Comparison of ENCODE assay signal across 18 cellular contexts in genomic region chr14:79631276-79631675, GRCh38.
"Had no signal": no experiment of that assay in that cellular context is flagged by ENCODE, and none has a peak within 500 bp of the region (broad histone marks: within the 10 kb centered on the region; RNA-seq: fewer than 3 reads in every experiment).

No MANE protein-coding gene starts in this region.

- H3K4me3 Mint-ChIP-seq: activated CD4-positive, alpha-beta T cell treated with anti-CD3 and anti-CD28 coated beads, Interleukin-2, amount 10 ng/mL, durations not matched to agents 24 days and 14 days; activated CD8-positive, alpha-beta T cell treated with anti-CD3 and anti-CD28 coated beads, Interleukin-2, amount 10 ng/mL, durations not matched to agents 7 days and 5 days; activated naive CD4-positive, alpha-beta T cell treated with anti-CD3 and anti-CD28 coated beads for 36 hours; activated T-cell treated with anti-CD3 and anti-CD28 coated beads, Interleukin-2, amount 50 U/mL, for 24 hours; brain; effector memory CD8-positive, alpha-beta T cell; memory B cell; naive thymus-derived CD4-positive, alpha-beta T cell; T-cell had no signal

- H3K27ac ChIP-seq: thyroid gland had no signal

- H3K9me3 ChIP-seq: thyroid gland had no signal

- H3K36me3 Mint-ChIP-seq: memory B cell; naive thymus-derived CD4-positive, alpha-beta T cell; T-cell had no signal

- H3K27ac Mint-ChIP-seq: activated CD4-positive, alpha-beta T cell treated with anti-CD3 and anti-CD28 coated beads, Interleukin-2, amount 10 ng/mL, durations not matched to agents 24 days and 14 days; activated CD8-positive, alpha-beta T cell treated with anti-CD3 and anti-CD28 coated beads, Interleukin-2, amount 10 ng/mL, durations not matched to agents 7 days and 5 days; activated naive CD4-positive, alpha-beta T cell treated with anti-CD3 and anti-CD28 coated beads for 36 hours; activated T-cell treated with anti-CD3 and anti-CD28 coated beads, Interleukin-2, amount 50 U/mL, for 24 hours; brain; effector memory CD8-positive, alpha-beta T cell; memory B cell; naive thymus-derived CD4-positive, alpha-beta T cell; T-cell had no signal

- H3K36me3 ChIP-seq: thyroid gland had no signal

- DNase-seq: activated CD4-positive, alpha-beta T cell treated with anti-CD3 and anti-CD28 coated beads, Interleukin-2, amount 10 ng/mL, durations not matched to agents 24 days and 14 days; activated CD4-positive, CD25-positive, alpha-beta regulatory T cell; activated CD8-positive, alpha-beta T cell treated with anti-CD3 and anti-CD28 coated beads, Interleukin-2, amount 10 ng/mL, durations not matched to agents 7 days and 5 days; activated naive CD4-positive, alpha-beta T cell treated with anti-CD3 and anti-CD28 coated beads for 36 hours; activated T-cell treated with anti-CD3 and anti-CD28 coated beads, Interleukin-2, amount 50 U/mL, for 24 hours; caudate nucleus; effector memory CD8-positive, alpha-beta T cell; foreskin fibroblast; kidney glomerular epithelial cell; naive thymus-derived CD4-positive, alpha-beta T cell; stimulated activated CD4-positive, alpha-beta T cell treated with anti-CD3 and anti-CD28 coated beads, Interleukin-12 subunit alpha, Interleukin-12 subunit beta, amount 100 ng/mL, for 4 hours; stimulated activated CD4-positive, alpha-beta T cell treated with anti-CD3 and anti-CD28 coated beads, Interleukin-1b, Interleukin-23, amount 100 ng/mL, for 48 hours; stimulated activated CD8-positive, alpha-beta memory T cell treated with anti-CD3 and anti-CD28 coated beads, Interleukin-4, amount 100 ng/mL, for 48 hours; stimulated activated naive CD4-positive, alpha-beta T cell; T-cell; thyroid gland had no signal

- H3K4me1 Mint-ChIP-seq: activated CD4-positive, alpha-beta T cell treated with anti-CD3 and anti-CD28 coated beads, Interleukin-2, amount 10 ng/mL, durations not matched to agents 24 days and 14 days; memory B cell; T-cell had no signal

- H3K4me1 ChIP-seq: thyroid gland had no signal

- H3K27me3 Mint-ChIP-seq: activated CD4-positive, alpha-beta T cell treated with anti-CD3 and anti-CD28 coated beads, Interleukin-2, amount 10 ng/mL, durations not matched to agents 24 days and 14 days; activated T-cell treated with anti-CD3 and anti-CD28 coated beads, Interleukin-2, amount 50 U/mL, for 24 hours; brain; effector memory CD8-positive, alpha-beta T cell; memory B cell; naive thymus-derived CD4-positive, alpha-beta T cell; T-cell had no signal

- H3K4me3 ChIP-seq: thyroid gland had no signal

- H3K27me3 ChIP-seq: thyroid gland had no signal

- ATAC-seq: activated CD8-positive, alpha-beta T cell treated with anti-CD3 and anti-CD28 coated beads, Interleukin-2, amount 10 ng/mL, durations not matched to agents 7 days and 5 days; effector memory CD8-positive, alpha-beta T cell; naive thymus-derived CD4-positive, alpha-beta T cell; T-cell had no signal
